Comparison of ENCODE assay signal across 11 cellular contexts in genomic region chr7:132500727-132501410, GRCh38.
DNase-seq lines count a peak whose midpoint lies in the region; ATAC-seq and TF ChIP-seq lines count a peak whose summit lies in the region.
"Had no signal": no experiment of that assay in that cellular context is flagged by ENCODE, and none has a peak within 500 bp of the region (broad histone marks: within the 10 kb centered on the region; RNA-seq: fewer than 3 reads in every experiment).

No MANE protein-coding gene starts in this region.

- H3K4me1 ChIP-seq in breast epithelium (no peaks in the 10 kb centered on the region), lung (ENCODE audit: control insufficient read depth in 2 of 2, insufficient read depth in 2 of 2, low read length in 2 of 2) (peaks cover 0 to 3% of the 10 kb centered on the region in 2 donors)

- H3K27ac ChIP-seq in breast epithelium (no peak overlapping the region), lung (ENCODE audit: low read depth in 1 of 2, low read length in 1 of 2) (no peak overlapping the region)

- no peaks in the 10 kb centered on the region for H3K4me1 Mint-ChIP-seq in MCF 10A (ENCODE audit: insufficient read depth, unreplicated experiment)
- peaks cover 27% of the 10 kb centered on the region for H3K4me1 Mint-ChIP-seq in endothelial cell (ENCODE audit: unreplicated experiment)

- DNase-seq in MCF 10A (ENCODE audit: unreplicated experiment), result peak; percentile 29
- no peak for DNase-seq in breast epithelium (ENCODE audit: low spot score in 2 of 2)
- peak; percentile 20 for DNase-seq in endothelial cell (ENCODE audit: low spot score)
- DNase-seq in lung (ENCODE audit: low spot score), result peak; percentile 44
- DNase-seq in NCI-H187 (lab: John Stamatoyannopoulos, UW), result no peak
- no peak for DNase-seq in SHP77 treated with DMSO at 0.1 percent for 48 hours (lab: John Stamatoyannopoulos, UW)
- DNase-seq in activated CD4-positive, alpha-beta T cell treated with anti-CD3 and anti-CD28 coated beads for 4 hours, result no peak
- no peak for DNase-seq in activated CD4-positive, alpha-beta T cell treated with anti-CD3 and anti-CD28 coated beads for 1 hour
- DNase-seq: activated effector memory CD4-positive, alpha-beta T cell treated with Interleukin-2 at 50 U/mL for 16 hours; NCI-H1694 had no signal

- H3K4me3 ChIP-seq in breast epithelium (no peak overlapping the region), lung (no peak overlapping the region)
- H3K4me3 ChIP-seq: skin epidermis had no signal

- no TSS peak for BruUV-seq in MCF 10A (replicated peaks; lab: Mats Ljungman, UMichigan)

- CTCF ChIA-PET in MCF 10A (lab: Yijun Ruan, JAX), result no interaction called here

- no peaks in the 10 kb centered on the region for H3K27me3 ChIP-seq in breast epithelium
- H3K27me3 ChIP-seq in lung (ENCODE audit: control insufficient read depth, insufficient read depth), result no peaks in the 10 kb centered on the region

- peak; percentile 53 for ATAC-seq in lung (ENCODE audit: insufficient read depth, low FRiP score)

- H3K4me3 Mint-ChIP-seq in MCF 10A (ENCODE audit: unreplicated experiment) (no peak overlapping the region), endothelial cell (ENCODE audit: unreplicated experiment) (no peak overlapping the region)

- no peak for TF ChIP-seq POLR2A in breast epithelium (IDR thresholded peaks at IDR 0.05)

- H3K9me3 Mint-ChIP-seq in MCF 10A (ENCODE audit: unreplicated experiment) (no peaks in the 10 kb centered on the region), endothelial cell (ENCODE audit: unreplicated experiment) (no peaks in the 10 kb centered on the region)

- H3K27ac Mint-ChIP-seq in MCF 10A (ENCODE audit: low read depth, unreplicated experiment), result no peak overlapping the region
- H3K27ac Mint-ChIP-seq in endothelial cell (ENCODE audit: unreplicated experiment), result peak overlapping the region; percentile 49

- H3K36me3 ChIP-seq in breast epithelium (no peaks in the 10 kb centered on the region), lung (ENCODE audit: control insufficient read depth in 2 of 2, insufficient read depth in 2 of 2, low read length in 2 of 2) (no peaks in the 10 kb centered on the region)

- intact Hi-C loops in MCF 10A (cut with micrococcal nuclease) (no loop called here), breast epithelium (cut with DNase I; ENCODE audit: low total_unique reads) (no loop called here)

- H3K27me3 Mint-ChIP-seq in MCF 10A (ENCODE audit: insufficient read depth, unreplicated experiment) (peaks cover 13% of the 10 kb centered on the region), endothelial cell (ENCODE audit: unreplicated experiment) (no peaks in the 10 kb centered on the region)

- H3K36me3 Mint-ChIP-seq in MCF 10A (ENCODE audit: insufficient read depth, unreplicated experiment) (no peaks in the 10 kb centered on the region), endothelial cell (ENCODE audit: low read depth, unreplicated experiment) (no peaks in the 10 kb centered on the region)

- POLR2A ChIA-PET in MCF 10A (lab: Yijun Ruan, JAX), result no interaction called here

- WGBS in lung, 2 donors, result 68 to 81% methylated on average over 10 of the region's 10 CpGs

- H3K9me3 ChIP-seq in breast epithelium, result no peaks in the 10 kb centered on the region
- H3K9me3 ChIP-seq in lung (ENCODE audit: control insufficient read depth in 2 of 2, insufficient read depth in 1 of 2, low read length in 1 of 2), result no peaks in the 10 kb centered on the region

- no peak for TF ChIP-seq CTCF in MCF 10A (IDR thresholded peaks at IDR 0.05; ENCODE audit: unreplicated experiment)
- TF ChIP-seq CTCF in breast epithelium (IDR thresholded peaks at IDR 0.05), result peak in 1 of 3 donors; percentile 46
- TF ChIP-seq CTCF in endothelial cell (IDR thresholded peaks at IDR 0.05; ENCODE audit: unreplicated experiment), result no peak
- no peak for TF ChIP-seq CTCF in lung (IDR thresholded peaks at IDR 0.05; ENCODE audit: control extremely low read depth, extremely low read depth)

Comparison
In these comparisons a context has a peak if more than half of its experiments do, and no peak if none do; other contexts are left out.
1. DNase-seq: peak in MCF 10A (single experiment), endothelial cell (single experiment) and lung (single experiment); none in breast epithelium (0 of 2), NCI-H187 (0 of 2), SHP77 treated with DMSO at 0.1 percent for 48 hours (single experiment), activated CD4-positive, alpha-beta T cell treated with anti-CD3 and anti-CD28 coated beads for 4 hours (0 of 2) and activated CD4-positive, alpha-beta T cell treated with anti-CD3 and anti-CD28 coated beads for 1 hour (single experiment).